1 cellular context compared by ENCODE assay signal in genomic region chr1:226108935-226109828, GRCh38.
A peak's percentile ranks its signal among the peaks of the same experiment; 100 is the strongest.
TF ChIP-seq lines count a peak whose summit lies in the region.

No MANE protein-coding gene starts in this region.

TF ChIP-seq in H1, 55 proteins besides CTCF, POLR2A, EP300 and RAD21:
- TF ChIP-seq POU5F1 (IDR thresholded peaks at IDR 0.05; ENCODE audit: low read depth, low read length), result no peak
- TF ChIP-seq SAP30 (IDR thresholded peaks at IDR 0.05; ENCODE audit: insufficient read depth, insufficient replicate concordance, low read length), result peak; percentile 83
- TF ChIP-seq TBP (IDR thresholded peaks at IDR 0.05; ENCODE audit: low read depth, low read length), result 0 out of 2 replicates have a peak, but pooled peaks have one; percentile 11
- TF ChIP-seq ASH2L (IDR thresholded peaks at IDR 0.05; ENCODE audit: low read length), result peak; percentile 15
- TF ChIP-seq YY1 (IDR thresholded peaks at IDR 0.05; ENCODE audit: low read depth, low read length), result no peak
- no peak for TF ChIP-seq POLR2AphosphoS5 (IDR thresholded peaks at IDR 0.05; ENCODE audit: low read depth, low read length)
- TF ChIP-seq, protein P1, sequence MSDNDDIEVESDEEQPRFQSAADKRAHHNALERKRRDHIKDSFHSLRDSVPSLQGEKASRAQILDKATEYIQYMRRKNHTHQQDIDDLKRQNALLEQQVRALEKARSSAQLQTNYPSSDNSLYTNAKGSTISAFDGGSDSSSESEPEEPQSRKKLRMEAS (IDR thresholded peaks at IDR 0.05), result 0 out of 2 replicates have a peak, but pooled peaks have one; percentile 4
